Comparison of ENCODE assay signal across 27 cellular contexts in genomic region chr11:61778357-61778886, GRCh38. TPM values are rescaled to one million over a fixed set of nuclear protein-coding genes. Genes with fewer than 3 reads are reported as not detected.
DNase-seq lines count a peak whose midpoint lies in the region; ATAC-seq, FAIRE-seq and TF ChIP-seq lines count a peak whose summit lies in the region.
"Had no signal": no experiment of that assay in that cellular context is flagged by ENCODE, and none has a peak within 500 bp of the region (broad histone marks: within the 10 kb centered on the region; RNA-seq: fewer than 3 reads in every experiment).

No MANE protein-coding gene starts in this region.

- H3K4me1 ChIP-seq in CD4-positive, alpha-beta memory T cell (ENCODE audit: insufficient read depth, low read length): peaks cover 13% of the 10 kb centered on the region

- no peak for TF ChIP-seq CTCF in activated B cell treated with CpG ODN at 0.5 μM for 24 hours (IDR thresholded peaks at IDR 0.05)
- TF ChIP-seq CTCF in GM20000 (IDR thresholded peaks at IDR 0.05; ENCODE audit: extremely low read depth, missing control alignments): no peak

- no peaks in the 10 kb centered on the region for H3K9me3 ChIP-seq in CD4-positive, alpha-beta memory T cell (ENCODE audit: control insufficient read depth in 1 of 2, low read length in 2 of 2)
- H3K9me3 ChIP-seq: tibial nerve had no signal

- intact Hi-C loops in CD4-positive, alpha-beta memory T cell (cut with micrococcal nuclease): no loop called here
- intact Hi-C loops in activated B cell treated with CpG ODN at 0.5 μM for 24 hours (cut with micrococcal nuclease): no loop called here

- POLR2A ChIA-PET in activated CD4-positive, alpha-beta T cell treated with anti-CD3 and anti-CD28 coated beads, Interleukin-2, amount 10 ng/mL, durations not matched to agents 7 days and 5 days (lab: Charles Lee): no interaction called here
- POLR2A ChIA-PET in CD4-positive, alpha-beta memory T cell (lab: Charles Lee; ENCODE audit: partially characterized antibody): no interaction called here
- POLR2A ChIA-PET in activated B cell treated with CpG ODN at 0.5 μM for 24 hours (lab: Charles Lee): no interaction called here

- no peaks in the 10 kb centered on the region for H3K36me3 ChIP-seq in CD4-positive, alpha-beta memory T cell (ENCODE audit: insufficient read depth, low read length)

- FAIRE-seq in RCC 7860 (lab: Jason Lieb, UNC): no peak
- FAIRE-seq: A204.1, endothelial cell of umbilical vein, H54, K562 had no signal

- H3K27ac Mint-ChIP-seq in activated CD4-positive, alpha-beta T cell treated with anti-CD3 and anti-CD28 coated beads, Interleukin-2, amount 10 ng/mL, durations not matched to agents 7 days and 5 days: peak overlapping the region; percentile 16
- H3K27ac Mint-ChIP-seq in CD4-positive, alpha-beta memory T cell: no peak overlapping the region
- no peak overlapping the region for H3K27ac Mint-ChIP-seq in activated B cell treated with CpG ODN at 0.5 μM for 24 hours
- no peak overlapping the region for H3K27ac Mint-ChIP-seq in naive B cell
- H3K27ac Mint-ChIP-seq: activated CD8-positive, alpha-beta memory T cell treated with anti-CD3 and anti-CD28 coated beads, Interleukin-2, amount 10 ng/mL, durations not matched to agents 7 days and 5 days; activated T-helper 1 cell treated with anti-CD3 and anti-CD28 coated beads, Interleukin-12 subunit alpha, Interleukin-12 subunit beta, Interleukin-2, Interleukin-4 antibody, amounts not matched to agents 30 ng/mL and 10 ng/mL and 1 ng/mL, durations not matched to agents 14 hours and 24 hours and 36 hours; stimulated activated naive CD8-positive, alpha-beta T cell treated with anti-CD3 and anti-CD28 coated beads, Interleukin-15, Interleukin-2, amounts not matched to agents 100 ng/mL and 50 ng/mL, for 24 hours had no signal

- H3K36me3 Mint-ChIP-seq in activated CD4-positive, alpha-beta T cell treated with anti-CD3 and anti-CD28 coated beads, Interleukin-2, amount 10 ng/mL, durations not matched to agents 7 days and 5 days (ENCODE audit: low read depth): no peaks in the 10 kb centered on the region
- peaks cover 0 to 1% of the 10 kb centered on the region in 2 donors for H3K36me3 Mint-ChIP-seq in CD4-positive, alpha-beta memory T cell
- peaks cover 4% of the 10 kb centered on the region for H3K36me3 Mint-ChIP-seq in activated B cell treated with CpG ODN at 0.5 μM for 24 hours (ENCODE audit: low read depth)
- no peaks in the 10 kb centered on the region for H3K36me3 Mint-ChIP-seq in naive B cell
- H3K36me3 Mint-ChIP-seq: activated CD8-positive, alpha-beta memory T cell treated with anti-CD3 and anti-CD28 coated beads, Interleukin-2, amount 10 ng/mL, durations not matched to agents 7 days and 5 days; activated naive CD4-positive, alpha-beta T cell treated with anti-CD3 and anti-CD28 coated beads, Interleukin-2, amount 50 U/mL, for 72 hours had no signal

- no peak overlapping the region for H3K4me3 ChIP-seq in CD4-positive, alpha-beta memory T cell (ENCODE audit: low read length in 2 of 2)
- H3K4me3 ChIP-seq: K562 had no signal

- peaks cover 2% of the 10 kb centered on the region for H3K27me3 Mint-ChIP-seq in activated CD4-positive, alpha-beta T cell treated with anti-CD3 and anti-CD28 coated beads, Interleukin-2, amount 10 ng/mL, durations not matched to agents 7 days and 5 days
- H3K27me3 Mint-ChIP-seq in CD4-positive, alpha-beta memory T cell: no peaks in the 10 kb centered on the region
- peaks cover 5% of the 10 kb centered on the region for H3K27me3 Mint-ChIP-seq in activated B cell treated with CpG ODN at 0.5 μM for 24 hours
- peaks cover 0 to 27% (median 14%) of the 10 kb centered on the region in 3 donors for H3K27me3 Mint-ChIP-seq in naive B cell

- CTCF ChIA-PET in activated CD4-positive, alpha-beta T cell treated with anti-CD3 and anti-CD28 coated beads, Interleukin-2, amount 10 ng/mL, durations not matched to agents 7 days and 5 days (lab: Charles Lee): no interaction called here
- CTCF ChIA-PET in CD4-positive, alpha-beta memory T cell (lab: Charles Lee; ENCODE audit: partially characterized antibody): no interaction called here
- CTCF ChIA-PET in activated B cell treated with CpG ODN at 0.5 μM for 24 hours (lab: Charles Lee): no interaction called here

- DNase-seq in activated CD4-positive, alpha-beta T cell treated with anti-CD3 and anti-CD28 coated beads, Interleukin-2, amount 10 ng/mL, durations not matched to agents 7 days and 5 days: no peak
- no peak for DNase-seq in activated CD4-positive, alpha-beta T cell treated with anti-CD3 and anti-CD28 coated beads for 4 hours
- no peak for DNase-seq in CD4-positive, alpha-beta memory T cell
- no peak for DNase-seq in activated B cell treated with CpG ODN at 0.5 μM for 24 hours
- no peak for DNase-seq in naive B cell
- DNase-seq in GM20000 (ENCODE audit: low spot score): no peak
- DNase-seq in A172 (ENCODE audit: low spot score): no peak
- no peak for DNase-seq in RCC 7860 (ENCODE audit: low spot score)
- DNase-seq: activated CD8-positive, alpha-beta memory T cell treated with anti-CD3 and anti-CD28 coated beads, Interleukin-2, amount 10 ng/mL, durations not matched to agents 7 days and 5 days; AML-193; DMS53; hippocampal formation; NCI-H1105; NCI-H2029 treated with DMSO at 0.1 percent for 48 hours; NCI-H2227 treated with DMSO at 0.1 percent for 48 hours; NCI-H526 treated with DMSO at 0.1 percent for 48 hours had no signal

- ATAC-seq in activated B cell treated with CpG ODN at 0.5 μM for 24 hours (ENCODE audit: low read depth) (no peak), naive B cell (ENCODE audit: low read depth in 2 of 2) (no peak)
- ATAC-seq: activated CD8-positive, alpha-beta memory T cell treated with anti-CD3 and anti-CD28 coated beads, Interleukin-2, amount 10 ng/mL, durations not matched to agents 7 days and 5 days; K562; left lobe of liver had no signal

- H3K27me3 ChIP-seq in CD4-positive, alpha-beta memory T cell (ENCODE audit: insufficient read depth, low read length): no peaks in the 10 kb centered on the region
- H3K27me3 ChIP-seq: tibial nerve had no signal

- H3K27ac ChIP-seq in CD4-positive, alpha-beta memory T cell (ENCODE audit: low read depth, low read length): no peak overlapping the region
- H3K27ac ChIP-seq: tibial nerve had no signal

- peaks cover 19% of the 10 kb centered on the region for H3K4me1 Mint-ChIP-seq in activated CD4-positive, alpha-beta T cell treated with anti-CD3 and anti-CD28 coated beads, Interleukin-2, amount 10 ng/mL, durations not matched to agents 7 days and 5 days
- peaks cover 4 to 20% (median 10%) of the 10 kb centered on the region in 4 donors for H3K4me1 Mint-ChIP-seq in CD4-positive, alpha-beta memory T cell
- peaks cover 14% of the 10 kb centered on the region for H3K4me1 Mint-ChIP-seq in activated B cell treated with CpG ODN at 0.5 μM for 24 hours
- H3K4me1 Mint-ChIP-seq in naive B cell: peaks cover 11 to 17% (median 11%) of the 10 kb centered on the region in 3 donors

- no peak overlapping the region for H3K4me3 Mint-ChIP-seq in activated CD4-positive, alpha-beta T cell treated with anti-CD3 and anti-CD28 coated beads, Interleukin-2, amount 10 ng/mL, durations not matched to agents 7 days and 5 days
- peak overlapping the region in 6 of 8 donors; percentile 43 to 73 (median 68) for H3K4me3 Mint-ChIP-seq in CD4-positive, alpha-beta memory T cell
- H3K4me3 Mint-ChIP-seq in activated B cell treated with CpG ODN at 0.5 μM for 24 hours (peak overlapping the region; percentile 61), naive B cell (peak overlapping the region in 5 of 8 donors; percentile 63 to 90 (median 73))
- H3K4me3 Mint-ChIP-seq: activated CD8-positive, alpha-beta memory T cell treated with anti-CD3 and anti-CD28 coated beads, Interleukin-2, amount 10 ng/mL, durations not matched to agents 7 days and 5 days; stimulated activated naive CD8-positive, alpha-beta T cell treated with anti-CD3 and anti-CD28 coated beads, Interleukin-15, Interleukin-2, amounts not matched to agents 100 ng/mL and 50 ng/mL, for 24 hours had no signal

- H3K9me3 Mint-ChIP-seq in activated CD4-positive, alpha-beta T cell treated with anti-CD3 and anti-CD28 coated beads, Interleukin-2, amount 10 ng/mL, durations not matched to agents 7 days and 5 days: no peaks in the 10 kb centered on the region
- no peaks in the 10 kb centered on the region for H3K9me3 Mint-ChIP-seq in CD4-positive, alpha-beta memory T cell
- no peaks in the 10 kb centered on the region for H3K9me3 Mint-ChIP-seq in activated B cell treated with CpG ODN at 0.5 μM for 24 hours
- H3K9me3 Mint-ChIP-seq in naive B cell: no peaks in the 10 kb centered on the region
- H3K9me3 Mint-ChIP-seq: activated naive CD4-positive, alpha-beta T cell treated with anti-CD3 and anti-CD28 coated beads, Interleukin-2, amount 50 U/mL, for 72 hours; activated T-helper 1 cell treated with anti-CD3 and anti-CD28 coated beads, Interleukin-12 subunit alpha, Interleukin-12 subunit beta, Interleukin-2, Interleukin-4 antibody, amounts not matched to agents 30 ng/mL and 10 ng/mL and 1 ng/mL, durations not matched to agents 14 hours and 24 hours and 36 hours; stimulated activated naive CD8-positive, alpha-beta T cell treated with anti-CD3 and anti-CD28 coated beads, Interleukin-15, Interleukin-2, amounts not matched to agents 100 ng/mL and 50 ng/mL, for 24 hours had no signal

RNA-seq across cellular contexts. Expression of gene TMEM258, which starts 14.0 kb away (rescaled TPM):
- 100 to 1,000 TPM; 154 to 160 TPM for total RNA-seq in activated CD4-positive, alpha-beta T cell treated with anti-CD3 and anti-CD28 coated beads, Interleukin-2, amount 10 ng/mL, durations not matched to agents 7 days and 5 days
- total RNA-seq in CD4-positive, alpha-beta memory T cell: 100 to 1,000 TPM; 113 to 117 TPM
- 100 to 1,000 TPM; 186 to 276 TPM for polyA plus RNA-seq in CD4-positive, alpha-beta memory T cell
- 87.4 and 94.0 TPM in 2 replicates for total RNA-seq in activated B cell treated with CpG ODN at 0.5 μM for 24 hours
- polyA plus RNA-seq in naive B cell (ENCODE audit: low read depth in 6 of 6): 100 to 1,000 TPM; 117 to 238 (median 185) TPM
- 78.1 and 115 TPM in 2 replicates for total RNA-seq in A172 (2014; rRNA removed; shearing (Covaris generic))

RNA-seq across cellular contexts. Expression of gene FEN1, which starts 14.3 kb away (rescaled TPM):
- total RNA-seq in activated CD4-positive, alpha-beta T cell treated with anti-CD3 and anti-CD28 coated beads, Interleukin-2, amount 10 ng/mL, durations not matched to agents 7 days and 5 days: 100 to 1,000 TPM in 1 of 2 experiments, 10 to 100 TPM in 1; 98.6 to 118 TPM
- 1 to 10 TPM; 7.4 to 8.0 TPM for total RNA-seq in CD4-positive, alpha-beta memory T cell
- polyA plus RNA-seq in CD4-positive, alpha-beta memory T cell: 10 to 100 TPM; 12.7 to 15.4 TPM
- total RNA-seq in activated B cell treated with CpG ODN at 0.5 μM for 24 hours: 23.9 and 25.4 TPM in 2 replicates
- 10 to 100 TPM in 5 of 6 donors, 1 to 10 TPM in 1; 8.0 to 23.8 (median 15.3) TPM for polyA plus RNA-seq in naive B cell (ENCODE audit: low read depth in 6 of 6)
- 131 and 139 TPM in 2 replicates for total RNA-seq in A172 (2014; rRNA removed; shearing (Covaris generic))

RNA-seq across cellular contexts. Expression of gene MYRF, which starts 26.0 kb away (rescaled TPM):
- 1 to 10 TPM; 1.1 to 1.2 TPM for total RNA-seq in activated CD4-positive, alpha-beta T cell treated with anti-CD3 and anti-CD28 coated beads, Interleukin-2, amount 10 ng/mL, durations not matched to agents 7 days and 5 days
- 1 to 10 TPM in 1 of 2 experiments, under 1 TPM in 1; 0.94 to 1.6 TPM for total RNA-seq in CD4-positive, alpha-beta memory T cell
- under 1 TPM; 0.44 to 0.83 TPM for polyA plus RNA-seq in CD4-positive, alpha-beta memory T cell
- 0.78 and 1.0 TPM in 2 replicates for total RNA-seq in activated B cell treated with CpG ODN at 0.5 μM for 24 hours
- polyA plus RNA-seq in naive B cell (ENCODE audit: low read depth in 6 of 6): under 1 TPM in 5 of 6 donors, not detected in 1; 0.11 to 0.35 (median 0.17) TPM
- 0.98 and 1.4 TPM in 2 replicates for total RNA-seq in A172 (2014; rRNA removed; shearing (Covaris generic))
- total RNA-seq: skeletal muscle tissue had no signal

RNA-seq across cellular contexts. Expression of gene FADS1, which starts 38.4 kb away (rescaled TPM):
- total RNA-seq in activated CD4-positive, alpha-beta T cell treated with anti-CD3 and anti-CD28 coated beads, Interleukin-2, amount 10 ng/mL, durations not matched to agents 7 days and 5 days: 10 to 100 TPM; 25.7 to 27.1 TPM
- total RNA-seq in CD4-positive, alpha-beta memory T cell: 1 to 10 TPM; 1.7 to 2.2 TPM
- polyA plus RNA-seq in CD4-positive, alpha-beta memory T cell: under 1 TPM; 0.70 to 0.72 TPM
- 19.6 and 23.3 TPM in 2 replicates for total RNA-seq in activated B cell treated with CpG ODN at 0.5 μM for 24 hours
- polyA plus RNA-seq in naive B cell (ENCODE audit: low read depth in 6 of 6): 10 to 100 TPM in 1 of 6 donors, 1 to 10 TPM in 3, under 1 TPM in 1, not detected in 1; 0.79 to 14.0 (median 1.6) TPM
- 55.3 and 84.2 TPM in 2 replicates for total RNA-seq in A172 (2014; rRNA removed; shearing (Covaris generic))

RNA-seq across cellular contexts. Expression of gene FADS2, which starts 49.7 kb away (rescaled TPM):
- total RNA-seq in activated CD4-positive, alpha-beta T cell treated with anti-CD3 and anti-CD28 coated beads, Interleukin-2, amount 10 ng/mL, durations not matched to agents 7 days and 5 days: 100 to 1,000 TPM; 128 to 135 TPM
- total RNA-seq in CD4-positive, alpha-beta memory T cell: under 1 TPM; 0.22 to 0.73 TPM
- under 1 TPM; 0.06 to 0.94 TPM for polyA plus RNA-seq in CD4-positive, alpha-beta memory T cell
- total RNA-seq in activated B cell treated with CpG ODN at 0.5 μM for 24 hours: 10.9 and 13.4 TPM in 2 replicates
- polyA plus RNA-seq in naive B cell (ENCODE audit: low read depth in 6 of 6): 10 to 100 TPM in 1 of 6 donors, 1 to 10 TPM in 3, under 1 TPM in 1, not detected in 1; 0.92 to 11.5 (median 2.0) TPM
- total RNA-seq in A172 (2014; rRNA removed; shearing (Covaris generic)): 151 and 340 TPM in 2 replicates
- total RNA-seq: HT-29 had no signal
